In genomic region chr11:134471341-134472187, GRCh38 we compare ENCODE assay signal across 28 cellular contexts. TPM values are rescaled to one million over a fixed set of nuclear protein-coding genes. Genes with fewer than 3 reads are reported as not detected.
A peak's percentile ranks its signal among the peaks of the same experiment; 100 is the strongest.
DNase-seq lines count a peak whose midpoint lies in the region; ATAC-seq and TF ChIP-seq lines count a peak whose summit lies in the region.
"Had no signal": no experiment of that assay in that cellular context is flagged by ENCODE, and none has a peak within 500 bp of the region (broad histone marks: within the 10 kb centered on the region; RNA-seq: fewer than 3 reads in every experiment).

No MANE protein-coding gene starts in this region.

- H3K9ac ChIP-seq in H9 (ENCODE audit: extremely low read depth, insufficient read length, low read length), result no peak overlapping the region

- H3K4me3 ChIP-seq in BE2C (ENCODE audit: low read depth, low read length) (peak overlapping the region; percentile 49), spleen (no peak overlapping the region)
- H3K4me3 ChIP-seq: body of pancreas, hepatocyte, pancreas, tibial artery had no signal

- no peak overlapping the region for H4K91ac ChIP-seq in H9 (ENCODE audit: insufficient read length, low read depth, low read length)

- no peaks in the 10 kb centered on the region for H3K36me3 Mint-ChIP-seq in H9 (ENCODE audit: insufficient read depth in 1 of 3, low read depth in 3 of 3)
- H3K36me3 Mint-ChIP-seq: activated CD8-positive, alpha-beta memory T cell treated with anti-CD3 and anti-CD28 coated beads, Interleukin-2, amount 10 ng/mL, durations not matched to agents 7 days and 5 days; activated naive CD4-positive, alpha-beta T cell treated with anti-CD3 and anti-CD28 coated beads, Interleukin-2, amount 50 U/mL, for 72 hours; naive B cell; stimulated activated memory B cell treated with anti-CD40 and anti-IgM and Interleukin-4, amounts not matched to agents 10 μg/mL and 1 μg/mL and 100 μg/mL, for 72 hours; T-cell had no signal

- H3K27ac Mint-ChIP-seq in H9, result no peak overlapping the region
- H3K27ac Mint-ChIP-seq: activated CD4-positive, alpha-beta T cell treated with anti-CD3 and anti-CD28 coated beads, Interleukin-2, amount 10 ng/mL, durations not matched to agents 24 days and 14 days; activated CD8-positive, alpha-beta memory T cell treated with anti-CD3 and anti-CD28 coated beads, Interleukin-2, amount 10 ng/mL, durations not matched to agents 7 days and 5 days; activated naive CD4-positive, alpha-beta T cell treated with anti-CD3 and anti-CD28 coated beads, Interleukin-2, amount 50 U/mL, for 72 hours; activated T-helper 1 cell treated with anti-CD3 and anti-CD28 coated beads, Interleukin-12 subunit alpha, Interleukin-12 subunit beta, Interleukin-2, Interleukin-4 antibody, amounts not matched to agents 30 ng/mL and 10 ng/mL and 1 ng/mL, durations not matched to agents 14 hours and 24 hours and 36 hours; naive B cell; stimulated activated memory B cell treated with anti-CD40 and anti-IgM and Interleukin-4, amounts not matched to agents 10 μg/mL and 1 μg/mL and 100 μg/mL, for 72 hours; T-cell had no signal

- H3K4me1 ChIP-seq in BE2C (no peaks in the 10 kb centered on the region), H9 (ENCODE audit: insufficient read depth, low read length) (no peaks in the 10 kb centered on the region), spleen (no peaks in the 10 kb centered on the region)
- H3K4me1 ChIP-seq: pancreas, tibial artery had no signal

- no peak overlapping the region for H3K4ac ChIP-seq in H9 (ENCODE audit: low read depth, low read length)

- H4K8ac ChIP-seq in H9 (replicated peaks; ENCODE audit: insufficient read length, low read depth, low read length), result no peak overlapping the region

- peaks cover 62% of the 10 kb centered on the region for H3K27me3 Mint-ChIP-seq in H9 (ENCODE audit: low read depth)

- H2AK5ac ChIP-seq in H9 (ENCODE audit: insufficient read length, low read length), result no peak overlapping the region

- H2BK12ac ChIP-seq in H9 (ENCODE audit: insufficient read length, low read depth, low read length), result no peak overlapping the region

- TF ChIP-seq POLR2A in spleen (IDR thresholded peaks at IDR 0.05), result no peak

- H3T11ph ChIP-seq in H9 (ENCODE audit: low read length), result no peak overlapping the region

- ATAC-seq in GM18870 (IDR thresholded peaks at IDR 0.05; ENCODE audit: unreplicated experiment), result no peak
- ATAC-seq: activated CD8-positive, alpha-beta memory T cell treated with anti-CD3 and anti-CD28 coated beads, Interleukin-2, amount 10 ng/mL, durations not matched to agents 7 days and 5 days; activated naive CD4-positive, alpha-beta T cell treated with anti-CD3 and anti-CD28 coated beads, Interleukin-2, amount 50 U/mL, for 72 hours; body of pancreas; pancreas; sciatic nerve; stimulated activated memory B cell treated with anti-CD40 and anti-IgM and Interleukin-4, amounts not matched to agents 10 μg/mL and 1 μg/mL and 100 μg/mL, for 72 hours; T-cell had no signal

- H3K18ac ChIP-seq in H9 (ENCODE audit: insufficient read length, low read depth, low read length), result no peak overlapping the region

- no peak overlapping the region for H2AFZ ChIP-seq in H9 (ENCODE audit: low read length)
- H2AFZ ChIP-seq: hepatocyte had no signal

- DNase-seq in BE2C (peak; percentile 48), H9 (peak; percentile 24), cerebellum (ENCODE audit: low spot score) (peak; percentile 40), middle frontal gyrus (ENCODE audit: extremely low spot score, low spot score) (peak; percentile 50), spleen (no peak), foreskin melanocyte (no peak)
- no peak for DNase-seq in stimulated activated CD4-positive, alpha-beta T cell treated with anti-CD3 and anti-CD28 coated beads, Interleukin-4, amount 100 ng/mL, for 4 hours
- DNase-seq: activated CD4-positive, alpha-beta T cell treated with anti-CD3 and anti-CD28 coated beads, Interleukin-2, amount 10 ng/mL, durations not matched to agents 24 days and 14 days; activated CD8-positive, alpha-beta memory T cell treated with anti-CD3 and anti-CD28 coated beads, Interleukin-2, amount 10 ng/mL, durations not matched to agents 7 days and 5 days; body of pancreas; cortex of kidney; HCEC 1CT; MV-4-11; naive B cell; NCI-H2029 treated with DMSO at 0.1 percent for 48 hours; NCI-H510A; pancreas; SHP77; T-cell had no signal

- no peaks in the 10 kb centered on the region for H3K36me3 ChIP-seq in BE2C
- H3K36me3 ChIP-seq in spleen, result no peaks in the 10 kb centered on the region
- H3K36me3 ChIP-seq: pancreas, tibial artery had no signal

- H2BK120ac ChIP-seq in H9 (ENCODE audit: low read depth, low read length, poor library complexity, severe bottlenecking), result no peak overlapping the region

- H3K27ac ChIP-seq in H9 (ENCODE audit: insufficient read length, low read depth, low read length) (no peak overlapping the region), spleen (no peak overlapping the region)
- H3K27ac ChIP-seq: body of pancreas, hepatocyte, pancreas, tibial artery had no signal

- H3K56ac ChIP-seq in H9 (ENCODE audit: insufficient read length, low read depth, low read length), result no peak overlapping the region

- no peaks in the 10 kb centered on the region for H3K23me2 ChIP-seq in H9 (ENCODE audit: insufficient read length, low read depth, low read length, poor library complexity, severe bottlenecking)

- no peak overlapping the region for H4K5ac ChIP-seq in H9 (ENCODE audit: insufficient read length, low read depth, low read length)

- H3K27me3 ChIP-seq in BE2C (peaks cover 7% of the 10 kb centered on the region; the same call in 1 of the 2 replicates), H9 (ENCODE audit: insufficient read depth, low read length) (no peaks in the 10 kb centered on the region; the same call in 1 of the 2 replicates), spleen (replicated peaks in 1 of 7) (peaks cover 0 to 80% (median 3%) of the 10 kb centered on the region in 7 donors)
- H3K27me3 ChIP-seq: body of pancreas, hepatocyte had no signal

- H3K4me3 Mint-ChIP-seq in H9, result no peak overlapping the region
- H3K4me3 Mint-ChIP-seq: activated CD4-positive, alpha-beta T cell treated with anti-CD3 and anti-CD28 coated beads, Interleukin-2, amount 10 ng/mL, durations not matched to agents 24 days and 14 days; activated CD8-positive, alpha-beta memory T cell treated with anti-CD3 and anti-CD28 coated beads, Interleukin-2, amount 10 ng/mL, durations not matched to agents 7 days and 5 days; activated T-helper 1 cell treated with anti-CD3 and anti-CD28 coated beads, Interleukin-12 subunit alpha, Interleukin-12 subunit beta, Interleukin-2, Interleukin-4 antibody, amounts not matched to agents 30 ng/mL and 10 ng/mL and 1 ng/mL, durations not matched to agents 14 hours and 24 hours and 36 hours; stimulated activated memory B cell treated with anti-CD40 and anti-IgM and Interleukin-4, amounts not matched to agents 10 μg/mL and 1 μg/mL and 100 μg/mL, for 72 hours; T-cell had no signal

- no peak overlapping the region for H2BK20ac ChIP-seq in H9 (ENCODE audit: low read depth, low read length, poor library complexity, severe bottlenecking)

- H4K20me1 ChIP-seq in H9 (ENCODE audit: control insufficient read depth, insufficient read depth, insufficient read length), result no peaks in the 10 kb centered on the region

- intact Hi-C loops in spleen (cut with DNase I; ENCODE audit: low total_unique reads), result no loop called here

- TF ChIP-seq CTCF in BE2C (IDR thresholded peaks at IDR 0.05; ENCODE audit: low read depth, low read length) (no peak), H9 (conservative IDR thresholded peaks at IDR 0.05) (no peak), spleen (IDR thresholded peaks at IDR 0.05 in 8 of 11, conservative IDR thresholded peaks at IDR 0.05 in 3 of 11) (no peak)

- no peaks in the 10 kb centered on the region for H3K79me2 ChIP-seq in H9 (ENCODE audit: insufficient read depth, low read length)
- H3K79me2 ChIP-seq: hepatocyte had no signal

- no peak overlapping the region for H3K23ac ChIP-seq in H9 (ENCODE audit: insufficient read length, low read depth, low read length)

- no CpG with 5 or more reads among the region's 27 CpGs for WGBS in H9 (ENCODE audit: extremely low coverage, insufficient read length, low lambda C conversion rate)
- WGBS in spleen, 5 donors, result 38 to 57% (median 47%) methylated on average over 16 to 27 of the region's 27 CpGs

- no peak overlapping the region for H2BK15ac ChIP-seq in H9 (ENCODE audit: low read depth, low read length)

- no peak overlapping the region for H3K4me2 ChIP-seq in H9 (ENCODE audit: insufficient read depth, insufficient read length, low read length)
- H3K4me2 ChIP-seq: hepatocyte had no signal

- H3K4me1 Mint-ChIP-seq in H9, result peaks cover 6 to 7% of the 10 kb centered on the region in 2 experiments
- H3K4me1 Mint-ChIP-seq: activated CD4-positive, alpha-beta T cell treated with anti-CD3 and anti-CD28 coated beads, Interleukin-2, amount 10 ng/mL, durations not matched to agents 24 days and 14 days; naive B cell; stimulated activated memory B cell treated with anti-CD40 and anti-IgM and Interleukin-4, amounts not matched to agents 10 μg/mL and 1 μg/mL and 100 μg/mL, for 72 hours had no signal

- H3K14ac ChIP-seq in H9 (ENCODE audit: insufficient read depth, low read length), result no peak overlapping the region; the same call in 1 of the 2 replicates

- no peaks in the 10 kb centered on the region for H3K79me1 ChIP-seq in H9 (ENCODE audit: insufficient read depth, low read depth, low read length, poor library complexity, severe bottlenecking)

- H3K9me3 Mint-ChIP-seq in H9, result no peaks in the 10 kb centered on the region; a peak in 2 of 5 replicates
- H3K9me3 Mint-ChIP-seq: activated CD4-positive, alpha-beta T cell treated with anti-CD3 and anti-CD28 coated beads, Interleukin-2, amount 10 ng/mL, durations not matched to agents 24 days and 14 days; activated naive CD4-positive, alpha-beta T cell treated with anti-CD3 and anti-CD28 coated beads, Interleukin-2, amount 50 U/mL, for 72 hours; activated T-helper 1 cell treated with anti-CD3 and anti-CD28 coated beads, Interleukin-12 subunit alpha, Interleukin-12 subunit beta, Interleukin-2, Interleukin-4 antibody, amounts not matched to agents 30 ng/mL and 10 ng/mL and 1 ng/mL, durations not matched to agents 14 hours and 24 hours and 36 hours; stimulated activated memory B cell treated with anti-CD40 and anti-IgM and Interleukin-4, amounts not matched to agents 10 μg/mL and 1 μg/mL and 100 μg/mL, for 72 hours had no signal

- H2BK5ac ChIP-seq in H9 (ENCODE audit: insufficient read length, low read length), result no peak overlapping the region

- no peaks in the 10 kb centered on the region for H3K9me3 ChIP-seq in BE2C
- no peaks in the 10 kb centered on the region for H3K9me3 ChIP-seq in H9 (ENCODE audit: control insufficient read depth, low read depth, low read length)
- no peaks in the 10 kb centered on the region for H3K9me3 ChIP-seq in spleen
- H3K9me3 ChIP-seq: body of pancreas, pancreas, tibial artery had no signal

RNA-seq across cellular contexts. Expression of gene B3GAT1, which starts 59.5 kb away (rescaled TPM):
- 150 TPM for polyA plus RNA-seq in BE2C (2012; ENCODE audit: insufficient read depth, insufficient read length, low read depth)
- total RNA-seq in H9 (2021), result 29.3 and 34.3 TPM in 2 replicates
- 45.7 TPM for total RNA-seq in cerebellum
- total RNA-seq in spleen, result 1 to 10 TPM in 6 of 7 donors, under 1 TPM in 1; 0.81 to 4.0 (median 1.7) TPM
- 1 to 10 TPM in 1 of 3 donors, under 1 TPM in 2; 0.43 to 2.1 (median 0.96) TPM for polyA plus RNA-seq in spleen
- total RNA-seq: endothelial cell of umbilical vein, lung microvascular endothelial cell had no signal

Comparison
In these comparisons a context has a peak if more than half of its experiments do, and no peak if none do; other contexts are left out.
1. DNase-seq: peak in BE2C (single experiment), H9 (single experiment), cerebellum (single experiment) and middle frontal gyrus (single experiment); none in spleen (single experiment), stimulated activated CD4-positive, alpha-beta T cell treated with anti-CD3 and anti-CD28 coated beads, Interleukin-4, amount 100 ng/mL, for 4 hours (0 of 2) and foreskin melanocyte (single experiment).